Comparison of ENCODE assay signal across 16 cellular contexts in the genomic region with DNA sequence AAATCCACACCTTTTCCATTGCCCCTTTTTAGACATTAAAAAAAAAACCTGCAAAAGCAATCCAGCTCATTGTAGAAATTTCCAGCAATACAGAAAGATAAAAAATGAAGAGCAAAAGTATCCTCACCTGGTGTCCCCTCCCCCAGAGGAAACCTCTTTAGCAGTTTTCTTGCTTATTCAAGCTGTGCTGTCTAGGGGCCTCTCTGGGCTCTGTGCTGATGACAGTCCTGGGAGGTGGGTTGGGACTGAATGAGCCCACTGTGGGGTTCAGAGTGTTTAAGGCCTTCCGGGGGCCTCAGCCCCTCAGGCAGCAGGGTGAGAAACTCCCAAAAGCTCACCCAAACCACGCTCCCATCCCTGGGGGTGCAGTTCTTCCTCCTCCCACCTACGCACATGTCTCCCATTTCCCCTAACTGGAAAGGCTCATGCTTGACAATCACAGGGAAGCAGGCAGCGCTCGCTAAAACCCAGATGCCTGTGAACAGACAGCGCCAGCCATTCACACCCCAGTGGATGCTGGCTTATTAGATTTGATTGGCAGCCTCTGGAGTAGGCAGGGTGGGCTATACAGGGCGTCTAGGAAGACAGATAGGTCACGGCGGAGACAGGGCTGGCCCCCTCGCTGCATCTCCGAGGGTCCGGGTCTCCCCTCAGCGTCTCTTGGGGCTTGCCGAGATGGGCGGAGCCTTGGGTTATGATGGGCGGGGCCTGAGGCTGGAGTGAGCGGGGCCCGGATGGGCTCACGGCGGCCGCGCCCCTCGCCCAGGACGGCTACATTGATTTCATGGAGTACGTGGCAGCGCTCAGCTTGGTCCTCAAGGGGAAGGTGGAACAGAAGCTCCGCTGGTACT. TPM values are rescaled to one million over a fixed set of nuclear protein-coding genes. Genes with fewer than 3 reads are reported as not detected.
DNase-seq lines count a peak whose midpoint lies in the region; ATAC-seq and TF ChIP-seq lines count a peak whose summit lies in the region.
"Had no signal": no experiment of that assay in that cellular context is flagged by ENCODE, and none has a peak within 500 bp of the region (broad histone marks: within the 10 kb centered on the region; RNA-seq: fewer than 3 reads in every experiment).

No MANE protein-coding gene starts in this region.

- intact Hi-C loops in CD8-positive, alpha-beta T cell (cut with DNase I, micrococcal nuclease): no loop called here
- intact Hi-C loops in sciatic nerve (cut with DNase I): no loop called here

- H3K9me2 ChIP-seq in SK-N-SH: no peaks in the 10 kb centered on the region

- CTCF ChIA-PET in CD8-positive, alpha-beta T cell (lab: Charles Lee): interaction anchor here (0.6 kb wide), 1 partner anchor 74 kb away, joined by 3 read pairs; no protein-coding TSS in a partner anchor
- CTCF ChIA-PET in SK-N-SH (lab: Yijun Ruan, JAX): interaction anchor here (1.0 to 4.4 kb wide), 7 partner anchors 10 to 370 kb away, joined by 3 to 25 read pairs (median 3); no protein-coding TSS in a partner anchor

- H3K9me3 ChIP-seq in CD8-positive, alpha-beta T cell (ENCODE audit: low read length): no peaks in the 10 kb centered on the region
- H3K9me3 ChIP-seq in SK-N-SH (no peaks in the 10 kb centered on the region), endodermal cell (ENCODE audit: control insufficient read depth, low read length) (no peaks in the 10 kb centered on the region)
- H3K9me3 ChIP-seq: ovary, tibial nerve had no signal

- peaks cover 2% of the 10 kb centered on the region for H3K4me1 Mint-ChIP-seq in CD8-positive, alpha-beta T cell (ENCODE audit: low read depth)
- H3K4me1 Mint-ChIP-seq in endodermal cell: peaks cover 2% of the 10 kb centered on the region
- peaks cover 21% of the 10 kb centered on the region for H3K4me1 Mint-ChIP-seq in nephron progenitor cell

- peaks cover 3% of the 10 kb centered on the region for H3F3A ChIP-seq in SK-N-SH (replicated peaks; ENCODE audit: insufficient read depth)

- peaks cover 7% of the 10 kb centered on the region for H3K27me3 Mint-ChIP-seq in CD8-positive, alpha-beta T cell (ENCODE audit: low read depth)
- H3K27me3 Mint-ChIP-seq in endodermal cell (ENCODE audit: insufficient read depth) (peaks cover 15% of the 10 kb centered on the region), nephron progenitor cell (ENCODE audit: low read depth, poor library complexity) (peaks cover 18% of the 10 kb centered on the region)

- TF ChIP-seq RAD21 in SK-N-SH (IDR thresholded peaks at IDR 0.05; ENCODE audit: low read length): no peak

- H3K36me3 Mint-ChIP-seq in CD8-positive, alpha-beta T cell: no peaks in the 10 kb centered on the region
- H3K36me3 Mint-ChIP-seq in endodermal cell (ENCODE audit: low read depth) (peaks cover 2% of the 10 kb centered on the region), nephron progenitor cell (ENCODE audit: low read depth) (no peaks in the 10 kb centered on the region)
- H3K36me3 Mint-ChIP-seq: CD4-positive, CD25-positive, alpha-beta regulatory T cell had no signal

- no peaks in the 10 kb centered on the region for H3K79me2 ChIP-seq in SK-N-SH (ENCODE audit: insufficient read depth)

- H3K4me1 ChIP-seq in CD8-positive, alpha-beta T cell (ENCODE audit: insufficient read depth, low read length): peaks cover 9% of the 10 kb centered on the region
- H3K4me1 ChIP-seq in SK-N-SH (ENCODE audit: control insufficient read depth in 1 of 2, insufficient read depth in 2 of 2, low read depth in 1 of 2, low read length in 1 of 2): peaks cover 0 to 13% of the 10 kb centered on the region in 2 experiments; a peak in 1 of 4 replicates
- peaks cover 2% of the 10 kb centered on the region for H3K4me1 ChIP-seq in endodermal cell (ENCODE audit: control insufficient read depth, insufficient read depth, low read length)

- H3K36me3 ChIP-seq in CD8-positive, alpha-beta T cell (ENCODE audit: insufficient read depth, low read length): no peaks in the 10 kb centered on the region
- H3K36me3 ChIP-seq in SK-N-SH (replicated peaks in 1 of 2; ENCODE audit: control insufficient read depth in 1 of 2, insufficient read depth in 2 of 2, low read length in 1 of 2): no peaks in the 10 kb centered on the region
- no peaks in the 10 kb centered on the region for H3K36me3 ChIP-seq in endodermal cell (ENCODE audit: control insufficient read depth, insufficient read depth, low read length)
- H3K36me3 ChIP-seq: ovary, tibial nerve had no signal

- no peak; a peak in 1 of 4 replicates for TF ChIP-seq EP300 in SK-N-SH (IDR thresholded peaks at IDR 0.05; ENCODE audit: borderline replicate concordance in 1 of 2, low read depth in 1 of 2, low read length in 1 of 2)

- H3K27ac Mint-ChIP-seq in CD8-positive, alpha-beta T cell: no peak overlapping the region
- H3K27ac Mint-ChIP-seq in endodermal cell (peak overlapping the region; percentile 37), nephron progenitor cell (no peak overlapping the region)
- H3K27ac Mint-ChIP-seq: CD4-positive, CD25-positive, alpha-beta regulatory T cell had no signal

- no peak for TF ChIP-seq CTCF in CD8-positive, alpha-beta T cell (IDR thresholded peaks at IDR 0.05)
- TF ChIP-seq CTCF in SK-N-SH (IDR thresholded peaks at IDR 0.05) (no peak), endodermal cell (conservative IDR thresholded peaks at IDR 0.05) (no peak), nephron progenitor cell (IDR thresholded peaks at IDR 0.05) (no peak)

- peak in 1 of 7 experiments; percentile 11 for DNase-seq in CD8-positive, alpha-beta T cell
- peak; percentile 88 for DNase-seq in SK-N-SH
- peak; percentile 93 for DNase-seq in endodermal cell
- peak; percentile 86 for DNase-seq in nephron progenitor cell
- no peak for DNase-seq in sciatic nerve (ENCODE audit: low spot score)
- DNase-seq in NCI-H2196 (lab: John Stamatoyannopoulos, UW; ENCODE audit: unreplicated experiment): no peak
- DNase-seq in NCI-H187 treated with DMSO at 0.1 percent for 48 hours (lab: John Stamatoyannopoulos, UW): no peak
- DNase-seq in C1 segment of cervical spinal cord (lab: John Stamatoyannopoulos, UW): no peak
- DNase-seq: CD4-positive, CD25-positive, alpha-beta regulatory T cell; left cardiac atrium; NCI-H446; ovary; SHP77 treated with DMSO at 0.1 percent for 48 hours had no signal

- no peaks in the 10 kb centered on the region for H4K20me1 ChIP-seq in SK-N-SH (ENCODE audit: insufficient read depth)

- POLR2A ChIA-PET in CD8-positive, alpha-beta T cell (lab: Charles Lee): no interaction called here
- POLR2A ChIA-PET in SK-N-SH (lab: Yijun Ruan, JAX): interaction anchor here (0.6 kb wide), 1 partner anchor 11 kb away, joined by 3 read pairs; no protein-coding TSS in a partner anchor

- WGBS in SK-N-SH (ENCODE audit: low lambda C conversion rate): 69% methylated on average over 14 of the region's 27 CpGs
- 19 to 39% methylated on average over 18 to 27 of the region's 27 CpGs for WGBS in endodermal cell (ENCODE audit: insufficient coverage in 1 of 2, insufficient read length in 1 of 2), 2 experiments

- no peaks in the 10 kb centered on the region for H3K27me3 ChIP-seq in CD8-positive, alpha-beta T cell (ENCODE audit: insufficient read depth, low read length)
- H3K27me3 ChIP-seq in SK-N-SH (ENCODE audit: insufficient read depth) (no peaks in the 10 kb centered on the region), endodermal cell (ENCODE audit: control insufficient read depth, insufficient read depth, low read length, poor library complexity, severe bottlenecking) (peaks cover 9% of the 10 kb centered on the region)
- H3K27me3 ChIP-seq: ovary had no signal

- ATAC-seq in CD8-positive, alpha-beta T cell: peak; percentile 44
- ATAC-seq in sciatic nerve: no peak

- no peaks in the 10 kb centered on the region for H3K9me3 Mint-ChIP-seq in CD8-positive, alpha-beta T cell
- H3K9me3 Mint-ChIP-seq in endodermal cell (no peaks in the 10 kb centered on the region), nephron progenitor cell (no peaks in the 10 kb centered on the region)
- H3K9me3 Mint-ChIP-seq: CD4-positive, CD25-positive, alpha-beta regulatory T cell had no signal

- peak overlapping the region; percentile 29; the same call in 1 of the 2 replicates for H2AFZ ChIP-seq in SK-N-SH (ENCODE audit: low read depth)

- no peak overlapping the region for H3K9ac ChIP-seq in SK-N-SH
- H3K9ac ChIP-seq in endodermal cell (ENCODE audit: extremely low read depth, low read length, poor library complexity, severe bottlenecking): peak overlapping the region; percentile 49

- no peak overlapping the region for H3K4me2 ChIP-seq in SK-N-SH

- H3K4me3 ChIP-seq in CD8-positive, alpha-beta T cell (ENCODE audit: low read depth, low read length): no peak overlapping the region
- H3K4me3 ChIP-seq in SK-N-SH (ENCODE audit: low read depth in 2 of 2, low read length in 1 of 2) (peak overlapping the region in 1 of 2 experiments; percentile 44; a peak in 2 of 4 replicates), endodermal cell (ENCODE audit: low read length) (peak overlapping the region; percentile 68)
- H3K4me3 ChIP-seq: ovary, tibial nerve had no signal

- no peak overlapping the region for H3K27ac ChIP-seq in CD8-positive, alpha-beta T cell (ENCODE audit: low read depth, low read length)
- H3K27ac ChIP-seq in SK-N-SH (ENCODE audit: low read depth in 2 of 2, low read length in 1 of 2) (peak overlapping the region in 1 of 2 experiments; percentile 36; a peak in 1 of 4 replicates), endodermal cell (ENCODE audit: low read depth, low read length) (no peak overlapping the region)
- H3K27ac ChIP-seq: ovary, tibial nerve had no signal

- peak overlapping the region; percentile 26 for H3K4me3 Mint-ChIP-seq in CD8-positive, alpha-beta T cell
- H3K4me3 Mint-ChIP-seq in endodermal cell: peak overlapping the region; percentile 61
- H3K4me3 Mint-ChIP-seq in nephron progenitor cell: peak overlapping the region; percentile 80
- H3K4me3 Mint-ChIP-seq: CD4-positive, CD25-positive, alpha-beta regulatory T cell had no signal

RNA-seq across cellular contexts. Expression of gene GUCA1A, which starts 4.6 kb away (rescaled TPM):
- not detected for total RNA-seq in CD8-positive, alpha-beta T cell
- 0.77 and 0.88 TPM in 2 replicates for polyA plus RNA-seq in SK-N-SH (2012; rRNA removed)
- polyA plus RNA-seq in SK-N-SH (2012; cell fraction: cytosol; rRNA removed): 0.68 and 1.3 TPM in 2 replicates
- 0.29 and 0.39 TPM in 2 replicates for polyA plus RNA-seq in SK-N-SH (2012; cell fraction: nucleus; rRNA removed)
- total RNA-seq in endodermal cell: 1 to 10 TPM; 3.9 to 4.4 TPM
- polyA plus RNA-seq in endodermal cell (2013, experiment 1 of 2): 2.7 TPM
- 2.6 TPM for polyA plus RNA-seq in endodermal cell (2013, experiment 2 of 2)
- total RNA-seq in sciatic nerve: not detected
- total RNA-seq: aorta; CD4-positive, CD25-positive, alpha-beta regulatory T cell; left cardiac atrium; ovary; tibial nerve had no signal
- polyA plus RNA-seq: aorta; CD4-positive, CD25-positive, alpha-beta regulatory T cell; esophagus had no signal

RNA-seq across cellular contexts. Expression of gene GUCA1B, which starts 17.0 kb away (rescaled TPM):
- total RNA-seq in CD8-positive, alpha-beta T cell: 1 to 10 TPM; 1.2 to 2.2 TPM
- polyA plus RNA-seq in SK-N-SH (2012; rRNA removed): 1.0 and 1.2 TPM in 2 replicates
- 0.51 and 0.79 TPM in 2 replicates for polyA plus RNA-seq in SK-N-SH (2012; cell fraction: cytosol; rRNA removed)
- 2.2 and 2.4 TPM in 2 replicates for polyA plus RNA-seq in SK-N-SH (2012; cell fraction: nucleus; rRNA removed)
- 1 to 10 TPM in 1 of 2 donors, under 1 TPM in 1; 0.33 to 3.1 TPM for total RNA-seq in endodermal cell
- 0.96 TPM for polyA plus RNA-seq in endodermal cell (2013, experiment 1 of 2)
- 0.83 TPM for polyA plus RNA-seq in endodermal cell (2013, experiment 2 of 2)
- 5.3 TPM for total RNA-seq in sciatic nerve

RNA-seq across cellular contexts. Expression of gene C6orf132, which starts 35.3 kb away (rescaled TPM):
- under 1 TPM; 0.05 to 0.06 TPM for total RNA-seq in CD8-positive, alpha-beta T cell
- polyA plus RNA-seq in SK-N-SH (2012; rRNA removed): not detected in 2 replicates
- polyA plus RNA-seq in SK-N-SH (2012; cell fraction: cytosol; rRNA removed): not detected in 2 replicates
- polyA plus RNA-seq in SK-N-SH (2012; cell fraction: nucleus; rRNA removed): not detected in 2 replicates
- total RNA-seq in endodermal cell (10 to 100 TPM; 23.4 to 24.4 TPM), sciatic nerve (2.6 TPM)
- 3.0 TPM for polyA plus RNA-seq in endodermal cell (2013, experiment 1 of 2)
- 2.0 TPM for polyA plus RNA-seq in endodermal cell (2013, experiment 2 of 2)
- total RNA-seq: CD4-positive, CD25-positive, alpha-beta regulatory T cell had no signal

RNA-seq across cellular contexts. Expression of gene MRPS10, which starts 39.9 kb away (rescaled TPM):
- 10 to 100 TPM; 17.0 to 17.4 TPM for total RNA-seq in CD8-positive, alpha-beta T cell
- 29.8 and 35.5 TPM in 2 replicates for polyA plus RNA-seq in SK-N-SH (2012; rRNA removed)
- 47.9 and 55.7 TPM in 2 replicates for polyA plus RNA-seq in SK-N-SH (2012; cell fraction: cytosol; rRNA removed)
- polyA plus RNA-seq in SK-N-SH (2012; cell fraction: nucleus; rRNA removed): 6.6 and 12.2 TPM in 2 replicates
- total RNA-seq in endodermal cell (10 to 100 TPM; 33.4 to 39.6 TPM), sciatic nerve (23.0 TPM)
- polyA plus RNA-seq in endodermal cell (2013, experiment 1 of 2): 24.1 TPM
- 24.6 TPM for polyA plus RNA-seq in endodermal cell (2013, experiment 2 of 2)

Comparison
In these comparisons a context has a peak if more than half of its experiments do, and no peak if none do; other contexts are left out.
1. DNase-seq: peak in SK-N-SH (single experiment), endodermal cell (single experiment) and nephron progenitor cell (single experiment); none in sciatic nerve (single experiment), NCI-H2196 (single experiment), NCI-H187 treated with DMSO at 0.1 percent for 48 hours (single experiment) and C1 segment of cervical spinal cord (0 of 14).
2. H3K4me3 Mint-ChIP-seq: peak in every context shown above with its lines; median percentile 80 in nephron progenitor cell; 61 in endodermal cell; 26 in CD8-positive, alpha-beta T cell.